In the genomic region with DNA sequence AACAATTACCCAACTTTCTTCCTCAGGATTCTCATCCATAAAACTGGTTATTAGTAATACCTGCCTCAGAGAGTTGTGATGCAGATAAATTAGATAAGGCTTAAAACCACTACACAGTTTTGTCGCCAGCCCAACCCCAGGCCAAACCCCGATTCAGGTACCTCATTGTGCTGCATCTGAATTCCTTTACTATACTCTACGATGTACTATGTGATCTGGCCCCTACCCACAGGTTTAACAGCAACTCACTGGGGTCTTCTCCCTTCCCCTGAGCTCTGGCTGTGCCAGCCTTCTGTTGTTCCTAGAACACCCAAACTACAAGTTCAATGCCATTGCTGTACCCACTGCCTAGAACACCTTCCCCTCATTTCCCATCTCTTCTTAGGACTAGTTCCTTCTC, we compare ENCODE assay signal across 2 cellular contexts.
TF ChIP-seq lines count a peak whose summit lies in the region.

No MANE protein-coding gene starts in this region.

TF ChIP-seq in WTC11, 78 proteins besides CTCF, POLR2A, EP300 and RAD21 (continued from another document and continues in another):
- TF ChIP-seq STAT6 (CRISPR knock-in tag; conservative IDR thresholded peaks at IDR 0.05; ENCODE audit: low read depth) (no peak), AR (CRISPR knock-in tag; IDR thresholded peaks at IDR 0.05) (no peak)
- TF ChIP-seq, protein P1, sequence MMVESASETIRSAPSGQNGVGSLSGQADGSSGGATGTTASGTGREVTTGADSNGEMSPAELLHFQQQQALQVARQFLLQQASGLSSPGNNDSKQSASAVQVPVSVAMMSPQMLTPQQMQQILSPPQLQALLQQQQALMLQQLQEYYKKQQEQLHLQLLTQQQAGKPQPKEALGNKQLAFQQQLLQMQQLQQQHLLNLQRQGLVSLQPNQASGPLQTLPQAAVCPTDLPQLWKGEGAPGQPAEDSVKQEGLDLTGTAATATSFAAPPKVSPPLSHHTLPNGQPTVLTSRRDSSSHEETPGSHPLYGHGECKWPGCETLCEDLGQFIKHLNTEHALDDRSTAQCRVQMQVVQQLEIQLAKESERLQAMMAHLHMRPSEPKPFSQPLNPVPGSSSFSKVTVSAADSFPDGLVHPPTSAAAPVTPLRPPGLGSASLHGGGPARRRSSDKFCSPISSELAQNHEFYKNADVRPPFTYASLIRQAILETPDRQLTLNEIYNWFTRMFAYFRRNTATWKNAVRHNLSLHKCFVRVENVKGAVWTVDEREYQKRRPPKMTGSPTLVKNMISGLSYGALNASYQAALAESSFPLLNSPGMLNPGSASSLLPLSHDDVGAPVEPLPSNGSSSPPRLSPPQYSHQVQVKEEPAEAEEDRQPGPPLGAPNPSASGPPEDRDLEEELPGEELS (CRISPR knock-in tag; IDR thresholded peaks at IDR 0.05) = no peak
- TF ChIP-seq, protein P2, sequence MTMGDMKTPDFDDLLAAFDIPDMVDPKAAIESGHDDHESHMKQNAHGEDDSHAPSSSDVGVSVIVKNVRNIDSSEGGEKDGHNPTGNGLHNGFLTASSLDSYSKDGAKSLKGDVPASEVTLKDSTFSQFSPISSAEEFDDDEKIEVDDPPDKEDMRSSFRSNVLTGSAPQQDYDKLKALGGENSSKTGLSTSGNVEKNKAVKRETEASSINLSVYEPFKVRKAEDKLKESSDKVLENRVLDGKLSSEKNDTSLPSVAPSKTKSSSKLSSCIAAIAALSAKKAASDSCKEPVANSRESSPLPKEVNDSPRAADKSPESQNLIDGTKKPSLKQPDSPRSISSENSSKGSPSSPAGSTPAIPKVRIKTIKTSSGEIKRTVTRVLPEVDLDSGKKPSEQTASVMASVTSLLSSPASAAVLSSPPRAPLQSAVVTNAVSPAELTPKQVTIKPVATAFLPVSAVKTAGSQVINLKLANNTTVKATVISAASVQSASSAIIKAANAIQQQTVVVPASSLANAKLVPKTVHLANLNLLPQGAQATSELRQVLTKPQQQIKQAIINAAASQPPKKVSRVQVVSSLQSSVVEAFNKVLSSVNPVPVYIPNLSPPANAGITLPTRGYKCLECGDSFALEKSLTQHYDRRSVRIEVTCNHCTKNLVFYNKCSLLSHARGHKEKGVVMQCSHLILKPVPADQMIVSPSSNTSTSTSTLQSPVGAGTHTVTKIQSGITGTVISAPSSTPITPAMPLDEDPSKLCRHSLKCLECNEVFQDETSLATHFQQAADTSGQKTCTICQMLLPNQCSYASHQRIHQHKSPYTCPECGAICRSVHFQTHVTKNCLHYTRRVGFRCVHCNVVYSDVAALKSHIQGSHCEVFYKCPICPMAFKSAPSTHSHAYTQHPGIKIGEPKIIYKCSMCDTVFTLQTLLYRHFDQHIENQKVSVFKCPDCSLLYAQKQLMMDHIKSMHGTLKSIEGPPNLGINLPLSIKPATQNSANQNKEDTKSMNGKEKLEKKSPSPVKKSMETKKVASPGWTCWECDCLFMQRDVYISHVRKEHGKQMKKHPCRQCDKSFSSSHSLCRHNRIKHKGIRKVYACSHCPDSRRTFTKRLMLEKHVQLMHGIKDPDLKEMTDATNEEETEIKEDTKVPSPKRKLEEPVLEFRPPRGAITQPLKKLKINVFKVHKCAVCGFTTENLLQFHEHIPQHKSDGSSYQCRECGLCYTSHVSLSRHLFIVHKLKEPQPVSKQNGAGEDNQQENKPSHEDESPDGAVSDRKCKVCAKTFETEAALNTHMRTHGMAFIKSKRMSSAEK (CRISPR knock-in tag; IDR thresholded peaks at IDR 0.05; ENCODE audit: borderline replicate concordance) = no peak

TF ChIP-seq in HepG2, 621 proteins besides CTCF, POLR2A, EP300 and RAD21 (continued from another document):
- TF ChIP-seq RERE (CRISPR knock-in tag; IDR thresholded peaks at IDR 0.05; ENCODE audit: low read depth) (no peak), ZNF350 (CRISPR knock-in tag; IDR thresholded peaks at IDR 0.05; ENCODE audit: borderline replicate concordance, low read depth) (no peak), ZC3H4 (CRISPR knock-in tag; IDR thresholded peaks at IDR 0.05; ENCODE audit: borderline replicate concordance) (no peak), PRDM15 (CRISPR knock-in tag; IDR thresholded peaks at IDR 0.05) (no peak), GATAD1 (CRISPR knock-in tag; IDR thresholded peaks at IDR 0.05) (no peak), THAP7 (CRISPR knock-in tag; IDR thresholded peaks at IDR 0.05) (no peak), SOX5 (CRISPR knock-in tag; IDR thresholded peaks at IDR 0.05; ENCODE audit: borderline replicate concordance) (no peak), PHB2 (IDR thresholded peaks at IDR 0.05; ENCODE audit: partially characterized antibody) (no peak), TSC22D2 (CRISPR knock-in tag; IDR thresholded peaks at IDR 0.05; ENCODE audit: borderline replicate concordance) (no peak), ZNF446 (CRISPR knock-in tag; IDR thresholded peaks at IDR 0.05) (no peak), ZNF143 (CRISPR knock-in tag; IDR thresholded peaks at IDR 0.05) (no peak), ZNF431 (CRISPR knock-in tag; IDR thresholded peaks at IDR 0.05; ENCODE audit: borderline replicate concordance, low read depth) (no peak), SAP130 (CRISPR knock-in tag; IDR thresholded peaks at IDR 0.05; ENCODE audit: low read depth) (no peak), ZNF234 (CRISPR knock-in tag; conservative IDR thresholded peaks at IDR 0.05) (no peak), KLF11 (CRISPR knock-in tag; IDR thresholded peaks at IDR 0.05) (no peak), CENPT (CRISPR knock-in tag; IDR thresholded peaks at IDR 0.05; ENCODE audit: low read depth) (no peak)
- TF ChIP-seq, protein P3, sequence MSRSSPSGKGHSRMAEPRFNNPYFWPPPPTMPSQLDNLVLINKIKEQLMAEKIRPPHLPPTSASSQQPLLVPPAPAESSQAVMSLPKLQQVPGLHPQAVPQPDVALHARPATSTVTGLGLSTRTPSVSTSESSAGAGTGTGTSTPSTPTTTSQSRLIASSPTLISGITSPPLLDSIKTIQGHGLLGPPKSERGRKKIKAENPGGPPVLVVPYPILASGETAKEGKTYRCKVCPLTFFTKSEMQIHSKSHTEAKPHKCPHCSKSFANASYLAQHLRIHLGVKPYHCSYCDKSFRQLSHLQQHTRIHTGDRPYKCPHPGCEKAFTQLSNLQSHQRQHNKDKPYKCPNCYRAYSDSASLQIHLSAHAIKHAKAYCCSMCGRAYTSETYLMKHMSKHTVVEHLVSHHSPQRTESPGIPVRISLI (CRISPR knock-in tag; IDR thresholded peaks at IDR 0.05; ENCODE audit: borderline replicate concordance) = no peak
